ENCODE assay signal across 8 cellular contexts in genomic region chr11:118930152-118930712, GRCh38. TPM values are rescaled to one million over a fixed set of nuclear protein-coding genes. Genes with fewer than 3 reads are reported as not detected.
A peak's percentile ranks its signal among the peaks of the same experiment; 100 is the strongest.
DNase-seq lines count a peak whose midpoint lies in the region; ATAC-seq lines count a peak whose summit lies in the region.

No MANE protein-coding gene starts in this region.

- no peak for ATAC-seq in HG02571 (IDR thresholded peaks at IDR 0.05; ENCODE audit: unreplicated experiment)

- DNase-seq in activated gamma-delta T cell treated with Interleukin-2 at 50 U/mL for 16 hours (peak; percentile 85), activated gamma-delta T cell (lab: John Stamatoyannopoulos, UW) (no peak), NCI-H2171 treated with DMSO at 0.1 percent for 48 hours (lab: John Stamatoyannopoulos, UW) (peak; percentile 85), cerebellum (ENCODE audit: low spot score) (peak; percentile 96), kidney tubule cell (ENCODE audit: low spot score) (peak; percentile 94)
- DNase-seq in activated CD4-positive, CD25-positive, alpha-beta regulatory T cell treated with anti-CD3 and anti-CD28 coated beads, Interleukin-2, amount 50 U/mL, for 16 hours (ENCODE audit: low read depth, low spot score) = peak; percentile 78
- DNase-seq in stimulated activated CD4-positive, alpha-beta T cell treated with anti-CD3 and anti-CD28 coated beads, Interleukin-1b, Interleukin-23, amount 100 ng/mL, for 1 hour (ENCODE audit: low read depth in 2 of 2) = peak; percentile 67 to 82

RNA-seq across cellular contexts. Expression of gene BCL9L, which starts 4.5 kb away (rescaled TPM):
- 7.9 TPM for total RNA-seq in cerebellum

RNA-seq across cellular contexts. Expression of gene UPK2, which starts 25.9 kb away (rescaled TPM):
- total RNA-seq in cerebellum = not detected

RNA-seq across cellular contexts. Expression of gene FOXR1, which starts 41.3 kb away (rescaled TPM):
- total RNA-seq in cerebellum = not detected

RNA-seq across cellular contexts. Expression of gene CXCR5, which starts 46.5 kb away (rescaled TPM):
- total RNA-seq in cerebellum = not detected
